In genomic region chr7:128398016-128398840, GRCh38 we compare ENCODE assay signal across 8 cellular contexts. TPM values are rescaled to one million over a fixed set of nuclear protein-coding genes. Genes with fewer than 3 reads are reported as not detected.
A peak's percentile ranks its signal among the peaks of the same experiment; 100 is the strongest.
DNase-seq lines count a peak whose midpoint lies in the region; ATAC-seq and TF ChIP-seq lines count a peak whose summit lies in the region.

No MANE protein-coding gene starts in this region.

- H3K9me3 Mint-ChIP-seq in activated naive CD4-positive, alpha-beta T cell treated with anti-CD3 and anti-CD28 coated beads, Interleukin-2, amount 50 U/mL, for 72 hours: no peaks in the 10 kb centered on the region

- H3K27me3 ChIP-seq in AG04450 (ENCODE audit: control insufficient read depth, insufficient read depth, low read length): no peaks in the 10 kb centered on the region
- H3K27me3 ChIP-seq in heart left ventricle: no peaks in the 10 kb centered on the region

- TF ChIP-seq POLR2A in heart left ventricle (IDR thresholded peaks at IDR 0.05): no peak

- TF ChIP-seq CTCF in AG04450 (IDR thresholded peaks at IDR 0.05; ENCODE audit: low read depth, low read length) (peak; percentile 96), GM12864 (IDR thresholded peaks at IDR 0.05; ENCODE audit: low read depth, low read length, missing control alignments) (peak; percentile 99), heart left ventricle (IDR thresholded peaks at IDR 0.05) (peak; percentile 88 to 98 (median 93))

- no peak overlapping the region for H3K27ac ChIP-seq in AG04450 (ENCODE audit: low read depth, low read length)
- H3K27ac ChIP-seq in heart left ventricle: no peak overlapping the region

- H3K36me3 Mint-ChIP-seq in activated naive CD4-positive, alpha-beta T cell treated with anti-CD3 and anti-CD28 coated beads, Interleukin-2, amount 50 U/mL, for 72 hours: peaks cover 10 to 12% of the 10 kb centered on the region in 2 donors

- ATAC-seq in activated naive CD4-positive, alpha-beta T cell treated with anti-CD3 and anti-CD28 coated beads, Interleukin-2, amount 50 U/mL, for 72 hours: peak; percentile 46 to 62
- peak in 3 of 4 donors; percentile 59 to 73 (median 72) for ATAC-seq in heart left ventricle
- peak; percentile 73 for ATAC-seq in sciatic nerve

- H3K9me3 ChIP-seq in AG04450 (ENCODE audit: control insufficient read depth, insufficient read depth, low read length) (no peaks in the 10 kb centered on the region), heart left ventricle (no peaks in the 10 kb centered on the region)

- WGBS in heart left ventricle, 4 donors: 65 to 73% (median 69%) methylated on average over 4 to 16 of the region's 16 CpGs

- CTCF ChIA-PET in AG04450 (lab: Charles Lee): interaction anchor here (0.6 to 4.0 kb wide), 22 partner anchors 9 to 251 kb away, joined by 3 to 88 read pairs (median 8); partner anchors contain the start of gene RBM28

- no peaks in the 10 kb centered on the region for H3K4me1 ChIP-seq in heart left ventricle

- H3K4me3 ChIP-seq in AG04450 (ENCODE audit: low read depth, low read length) (no peak overlapping the region), GM12864 (ENCODE audit: low read depth, low read length) (no peak overlapping the region), heart left ventricle (no peak overlapping the region)

- POLR2A ChIA-PET in AG04450 (lab: Yijun Ruan, JAX): no interaction called here

- intact Hi-C loops in heart left ventricle (cut with DNase I) (loop anchor here in 8 of 10 donors (1.0 to 2.0 kb wide), 6 partner anchors 27 to 63 kb away; no protein-coding TSS in a partner anchor), sciatic nerve (cut with DNase I) (no loop called here)

- DNase-seq in AG04450 (ENCODE audit: low read depth, low spot score): no peak
- no peak for DNase-seq in GM12864 (ENCODE audit: low read depth)
- peak; percentile 6 for DNase-seq in NCI-H2107 treated with DMSO at 0.1 percent for 48 hours (lab: John Stamatoyannopoulos, UW; ENCODE audit: unreplicated experiment)
- peak in 1 of 2 donors; percentile 47 for DNase-seq in activated naive CD4-positive, alpha-beta T cell treated with anti-CD3 and anti-CD28 coated beads, Interleukin-2, amount 50 U/mL, for 72 hours (ENCODE audit: low spot score in 2 of 2)
- DNase-seq in heart left ventricle: peak in 2 of 5 donors; percentile 53 to 57
- peak; percentile 84 for DNase-seq in sciatic nerve (ENCODE audit: low spot score)
- no peak for DNase-seq in ureter (ENCODE audit: low spot score)
- no peak for DNase-seq in foreskin melanocyte

- peaks cover 0 to 96% (median 66%) of the 10 kb centered on the region in 9 donors for H3K36me3 ChIP-seq in heart left ventricle

- H3K27ac Mint-ChIP-seq in activated naive CD4-positive, alpha-beta T cell treated with anti-CD3 and anti-CD28 coated beads, Interleukin-2, amount 50 U/mL, for 72 hours: no peak overlapping the region

RNA-seq across cellular contexts. Expression of gene IMPDH1, which starts 11.6 kb away (rescaled TPM):
- polyA plus RNA-seq in AG04450 (2011; rRNA removed): 43.8 and 56.6 TPM in 2 replicates
- 68.7 and 104 TPM in 2 replicates for polyA minus RNA-seq in AG04450 (2011; rRNA and poly(A)+ RNA removed)
- 10 to 100 TPM; 29.5 to 66.9 TPM for total RNA-seq in activated naive CD4-positive, alpha-beta T cell treated with anti-CD3 and anti-CD28 coated beads, Interleukin-2, amount 50 U/mL, for 72 hours
- total RNA-seq in heart left ventricle: 10 to 100 TPM; 12.3 to 65.3 (median 25.7) TPM
- polyA plus RNA-seq in heart left ventricle: 10 to 100 TPM; 16.6 to 23.6 TPM
- 49.3 TPM for total RNA-seq in sciatic nerve
- 40.2 TPM for total RNA-seq in ureter

RNA-seq across cellular contexts. Expression of gene PRRT4, which starts 36.7 kb away (rescaled TPM):
- not detected in 2 replicates for polyA plus RNA-seq in AG04450 (2011; rRNA removed)
- not detected in 2 replicates for polyA minus RNA-seq in AG04450 (2011; rRNA and poly(A)+ RNA removed)
- total RNA-seq in activated naive CD4-positive, alpha-beta T cell treated with anti-CD3 and anti-CD28 coated beads, Interleukin-2, amount 50 U/mL, for 72 hours: under 1 TPM in 1 of 2 donors, not detected in 1; 0.27 TPM
- total RNA-seq in heart left ventricle: 1 to 10 TPM in 8 of 9 donors, under 1 TPM in 1; 0.31 to 3.1 (median 1.9) TPM
- polyA plus RNA-seq in heart left ventricle: 1 to 10 TPM in 1 of 2 donors, under 1 TPM in 1; 0.51 to 2.7 TPM
- total RNA-seq in sciatic nerve: 4.0 TPM
- 0.49 TPM for total RNA-seq in ureter

RNA-seq across cellular contexts. Expression of gene RBM28, which starts 54.5 kb away (rescaled TPM):
- polyA plus RNA-seq in AG04450 (2011; rRNA removed) (18.8 and 19.0 TPM in 2 replicates), heart left ventricle (10 to 100 TPM; 21.7 to 40.2 TPM)
- 12.6 and 14.2 TPM in 2 replicates for polyA minus RNA-seq in AG04450 (2011; rRNA and poly(A)+ RNA removed)
- total RNA-seq in activated naive CD4-positive, alpha-beta T cell treated with anti-CD3 and anti-CD28 coated beads, Interleukin-2, amount 50 U/mL, for 72 hours: 10 to 100 TPM; 43.4 to 51.3 TPM
- total RNA-seq in heart left ventricle (10 to 100 TPM; 12.0 to 29.0 (median 25.3) TPM), sciatic nerve (49.6 TPM), ureter (48.8 TPM)

RNA-seq across cellular contexts. Expression of gene HILPDA, which starts 57.5 kb away (rescaled TPM):
- polyA plus RNA-seq in AG04450 (2011; rRNA removed) (15.9 and 17.8 TPM in 2 replicates), heart left ventricle (1 to 10 TPM; 7.5 to 8.5 TPM)
- polyA minus RNA-seq in AG04450 (2011; rRNA and poly(A)+ RNA removed): 14.0 and 15.8 TPM in 2 replicates
- total RNA-seq in activated naive CD4-positive, alpha-beta T cell treated with anti-CD3 and anti-CD28 coated beads, Interleukin-2, amount 50 U/mL, for 72 hours: 100 to 1,000 TPM in 1 of 2 donors, 10 to 100 TPM in 1; 20.3 to 239 TPM
- total RNA-seq in heart left ventricle (10 to 100 TPM in 3 of 9 donors, 1 to 10 TPM in 6; 6.1 to 17.7 (median 7.7) TPM), sciatic nerve (49.4 TPM), ureter (22.3 TPM)

Comparison
In these comparisons a context has a peak if more than half of its experiments do, and no peak if none do; other contexts are left out.
1. DNase-seq: peak in NCI-H2107 treated with DMSO at 0.1 percent for 48 hours (single experiment) and sciatic nerve (single experiment); none in AG04450 (single experiment), GM12864 (single experiment), ureter (single experiment) and foreskin melanocyte (single experiment).
2. Peak in every context shown above with its lines, with median percentiles within 50 percentile points of each other: CTCF ChIP-seq and ATAC-seq.